In the genomic region with DNA sequence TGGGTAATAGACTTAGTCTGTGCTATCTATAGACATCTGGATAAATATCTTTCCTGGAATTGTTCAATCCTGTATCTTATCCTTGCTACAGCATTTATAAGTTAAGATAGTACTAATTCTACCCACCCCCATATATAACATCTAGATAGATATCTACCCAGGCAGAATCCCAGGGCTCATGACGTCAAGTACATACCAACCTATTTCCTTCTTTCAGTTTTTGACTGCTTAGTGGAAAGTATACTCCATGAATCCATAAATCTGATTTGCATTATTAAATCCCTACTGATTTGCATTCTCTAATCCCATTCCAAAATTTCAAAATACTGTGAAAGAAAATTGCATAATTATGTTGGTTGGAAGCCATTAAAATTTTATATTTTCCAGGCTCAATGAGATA, we compare ENCODE assay signal across 21 cellular contexts.
DNase-seq lines count a peak whose midpoint lies in the region; TF ChIP-seq lines count a peak whose summit lies in the region.
"Had no signal": no experiment of that assay in that cellular context is flagged by ENCODE, and none has a peak within 500 bp of the region (broad histone marks: within the 10 kb centered on the region; RNA-seq: fewer than 3 reads in every experiment).

No MANE protein-coding gene starts in this region.

- H3K4me1 Mint-ChIP-seq in T-helper 2 cell treated with Interferon-gamma antibody and Interleukin-4, amounts not matched to agents 5 μg/mL and 100 μg/mL, for 36 hours (ENCODE audit: low read depth), result no peaks in the 10 kb centered on the region
- H3K4me1 Mint-ChIP-seq in chondrocyte (ENCODE audit: low read depth), result peaks cover 20% of the 10 kb centered on the region
- H3K4me1 Mint-ChIP-seq: B cell had no signal

- DNase-seq in GM03348 (ENCODE audit: low spot score) (peak; percentile 7), amniotic epithelial cell (ENCODE audit: low read depth) (peak; percentile 84), fibroblast of the aortic adventitia (ENCODE audit: low read depth) (peak; percentile 90), T-helper 2 cell (no peak), chondrocyte (ENCODE audit: low spot score) (no peak)
- no peak for DNase-seq in T-helper 2 cell treated with Interferon-gamma antibody and Interleukin-4, amounts not matched to agents 5 μg/mL and 100 μg/mL, for 36 hours (ENCODE audit: low spot score)
- DNase-seq in stimulated activated CD4-positive, alpha-beta T cell treated with anti-CD3 and anti-CD28 coated beads, Interleukin-15, amount 100 ng/mL, for 24 hours, result no peak
- DNase-seq: CD8-positive, alpha-beta T cell; HCEC 1CT; KBM-7; MV-4-11; NCI-H1105 treated with DMSO at 0.1 percent for 48 hours; NCI-H146; NCI-H1930; NCI-H2107; NCI-H446; NCI-H526 treated with DMSO at 0.1 percent for 48 hours; Right ventricle myocardium superior; RPMI8226 had no signal

- no peak overlapping the region for H3K27ac Mint-ChIP-seq in T-helper 2 cell treated with Interferon-gamma antibody and Interleukin-4, amounts not matched to agents 5 μg/mL and 100 μg/mL, for 36 hours
- no peak overlapping the region for H3K27ac Mint-ChIP-seq in chondrocyte (ENCODE audit: unreplicated experiment)
- H3K27ac Mint-ChIP-seq: B cell; CD8-positive, alpha-beta T cell had no signal

- no peak for TF ChIP-seq CTCF in fibroblast of the aortic adventitia (IDR thresholded peaks at IDR 0.05; ENCODE audit: insufficient read depth, low read length)
- TF ChIP-seq CTCF in chondrocyte (IDR thresholded peaks at IDR 0.05), result no peak

- no peaks in the 10 kb centered on the region for H3K27me3 Mint-ChIP-seq in T-helper 2 cell treated with Interferon-gamma antibody and Interleukin-4, amounts not matched to agents 5 μg/mL and 100 μg/mL, for 36 hours (ENCODE audit: low read depth)
- H3K27me3 Mint-ChIP-seq in chondrocyte (ENCODE audit: low read depth), result no peaks in the 10 kb centered on the region
- H3K27me3 Mint-ChIP-seq: B cell had no signal

- H3K36me3 Mint-ChIP-seq in T-helper 2 cell treated with Interferon-gamma antibody and Interleukin-4, amounts not matched to agents 5 μg/mL and 100 μg/mL, for 36 hours (ENCODE audit: low read depth), result no peaks in the 10 kb centered on the region
- H3K36me3 Mint-ChIP-seq in chondrocyte (ENCODE audit: low read depth), result peaks cover 2% of the 10 kb centered on the region
- H3K36me3 Mint-ChIP-seq: CD8-positive, alpha-beta T cell had no signal

- H3K9me3 Mint-ChIP-seq in T-helper 2 cell treated with Interferon-gamma antibody and Interleukin-4, amounts not matched to agents 5 μg/mL and 100 μg/mL, for 36 hours, result no peaks in the 10 kb centered on the region
- H3K9me3 Mint-ChIP-seq in chondrocyte (ENCODE audit: low read depth), result peaks cover 26% of the 10 kb centered on the region
- H3K9me3 Mint-ChIP-seq: CD8-positive, alpha-beta T cell had no signal

- H3K4me3 ChIP-seq in fibroblast of the aortic adventitia (ENCODE audit: low read depth, low read length), result no peak overlapping the region
- H3K4me3 ChIP-seq: A549 had no signal

- no peak overlapping the region for H3K4me3 Mint-ChIP-seq in T-helper 2 cell treated with Interferon-gamma antibody and Interleukin-4, amounts not matched to agents 5 μg/mL and 100 μg/mL, for 36 hours
- no peak overlapping the region for H3K4me3 Mint-ChIP-seq in chondrocyte (ENCODE audit: unreplicated experiment)
- H3K4me3 Mint-ChIP-seq: B cell; CD8-positive, alpha-beta T cell had no signal

Comparison
In these comparisons a context has a peak if more than half of its experiments do, and no peak if none do; other contexts are left out.
1. DNase-seq: peak in GM03348 (single experiment), amniotic epithelial cell (single experiment) and fibroblast of the aortic adventitia (single experiment); none in T-helper 2 cell treated with Interferon-gamma antibody and Interleukin-4, amounts not matched to agents 5 μg/mL and 100 μg/mL, for 36 hours (single experiment), stimulated activated CD4-positive, alpha-beta T cell treated with anti-CD3 and anti-CD28 coated beads, Interleukin-15, amount 100 ng/mL, for 24 hours (single experiment), T-helper 2 cell (0 of 5) and chondrocyte (single experiment).